In the genomic region with DNA sequence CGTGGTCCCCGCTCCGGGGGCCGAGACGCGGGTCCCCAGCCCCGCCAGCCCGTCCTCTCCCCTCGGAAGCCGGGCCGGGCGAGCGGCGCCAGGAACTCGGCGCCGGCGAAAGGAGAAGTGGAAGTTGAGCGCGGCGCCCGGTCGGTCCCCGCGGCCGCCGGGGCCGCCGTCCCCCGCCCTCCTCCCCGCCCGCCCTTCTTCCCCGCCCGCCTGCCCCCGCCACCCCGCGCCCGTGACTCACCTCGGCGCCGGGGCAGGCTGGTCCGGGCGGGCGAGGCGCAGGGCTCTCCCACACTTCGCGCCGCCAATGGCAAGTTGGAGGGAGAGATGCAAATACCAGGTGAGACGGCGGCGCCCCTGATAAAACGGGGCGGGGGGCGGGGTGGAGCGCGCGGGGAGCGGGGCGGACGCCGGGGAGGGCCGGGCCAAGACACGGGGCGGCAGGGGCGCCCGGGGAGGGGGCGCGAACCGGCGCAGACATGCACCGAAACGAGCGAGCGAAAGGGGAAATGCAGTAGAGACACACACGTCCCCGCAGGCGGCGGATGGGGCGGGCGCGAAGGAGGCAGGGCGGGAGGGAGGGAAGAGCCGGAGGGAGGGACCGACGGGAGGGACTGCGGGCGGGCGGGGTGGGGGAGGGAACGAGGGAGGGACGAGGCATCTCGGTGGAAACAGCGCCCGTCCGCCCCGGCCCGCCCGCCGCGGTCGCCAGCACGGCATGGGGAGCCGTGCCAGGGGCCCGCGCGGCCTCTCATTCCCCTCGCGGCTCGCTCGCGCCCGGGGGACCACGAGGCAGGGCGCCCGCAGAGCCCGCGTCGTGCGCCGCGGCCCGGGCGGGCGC, we compare ENCODE assay signal across 8 cellular contexts. TPM values are rescaled to one million over a fixed set of nuclear protein-coding genes. Genes with fewer than 3 reads are reported as not detected.
A peak's percentile ranks its signal among the peaks of the same experiment; 100 is the strongest.
DNase-seq lines count a peak whose midpoint lies in the region; ATAC-seq, FAIRE-seq and TF ChIP-seq lines count a peak whose summit lies in the region.

Gene ELF4, minus strand, starts transcription at position 119 of the 841 bp plus-strand sequence. CDS start 29,167 bp downstream, outside the sequence.

- peaks cover 41% of the 10 kb centered on the region for H3K4me1 ChIP-seq in A549

- peak within 1 kb of the TSS; percentile 85 to 98 for H3K27ac ChIP-seq in A549

- DNase-seq in A549 (ENCODE audit: low read depth in 1 of 2, low spot score in 1 of 2) = peak; percentile 65 to 70
- DNase-seq in GM13977 (ENCODE audit: low spot score) = peak; percentile 83
- DNase-seq in activated naive CD4-positive, alpha-beta T cell treated with anti-CD3 and anti-CD28 coated beads, Interleukin-2, amount 50 U/mL, for 16 hours = peak; percentile 63
- DNase-seq in left cardiac atrium = no peak
- DNase-seq in renal cortical epithelial cell (ENCODE audit: low read depth) = no peak
- DNase-seq in putamen (ENCODE audit: low spot score) = no peak

- in situ Hi-C loops in GM13977 (cut with MboI; ENCODE audit: low pct_unique_long_range_greater_than_20kb, low sequenced_read_pairs, unreplicated experiment) = no loop called here

- TF ChIP-seq POLR2A in A549 (IDR thresholded peaks at IDR 0.05; ENCODE audit: low read length) = peak; percentile 14; the same call in 1 of the 2 replicates
- 0 out of 2 replicates have a peak, but pooled peaks have one; percentile 27 for TF ChIP-seq POLR2A in Raji (IDR thresholded peaks at IDR 0.05; ENCODE audit: insufficient read depth, low read depth, low read length)

- intact Hi-C loops in left cardiac atrium (cut with DNase I) = no loop called here

- H3K9me3 ChIP-seq in A549 = no peaks in the 10 kb centered on the region

- ATAC-seq in A549 (peak; percentile 51 to 71), HG03354 (IDR thresholded peaks at IDR 0.05; ENCODE audit: poor library complexity, severe bottlenecking, unreplicated experiment) (peak; percentile 38), left cardiac atrium (peak; percentile 65 to 83)

- peak within 1 kb of the TSS; percentile 98 for H3K4me3 ChIP-seq in A549

- peak within 1 kb of the TSS; percentile 99 for H3K4me2 ChIP-seq in A549

- POLR2A ChIA-PET in A549 (lab: Yijun Ruan, JAX) = interaction anchor here (0.7 to 1.3 kb wide), 3 partner anchors 10 to 12 kb away, joined by 3 to 4 read pairs (median 3); no protein-coding TSS in a partner anchor

- FAIRE-seq in A549 (lab: Jason Lieb, UNC) = no peak

- TF ChIP-seq CTCF in A549 (IDR thresholded peaks at IDR 0.05) (0 out of 3 replicates have a peak, but pooled peaks have one; percentile 16), GM13977 (IDR thresholded peaks at IDR 0.05; ENCODE audit: extremely low read depth, insufficient read depth, missing control alignments) (no peak)

- no peak for TF ChIP-seq RAD21 in A549 (conservative IDR thresholded peaks at IDR 0.05 in 1 of 2, IDR thresholded peaks at IDR 0.05 in 1 of 2)

- CTCF ChIA-PET in A549 (lab: Yijun Ruan, JAX) = interaction anchor here (0.9 to 4.3 kb wide), 2 partner anchors 18 to 31 kb away, joined by 4 to 24 read pairs; no protein-coding TSS in a partner anchor

- TF ChIP-seq EP300 in A549 (IDR thresholded peaks at IDR 0.05) = no peak

- WGBS in A549 (ENCODE audit: missing lambda C conversion rate) = no CpG with 5 or more reads among the region's 123 CpGs

TF ChIP-seq in A549, 52 proteins besides CTCF, POLR2A, EP300 and RAD21:
- no peak for TF ChIP-seq POLR2AphosphoS2 (conservative IDR thresholded peaks at IDR 0.05; ENCODE audit: low read length)
- TF ChIP-seq, protein P1, sequence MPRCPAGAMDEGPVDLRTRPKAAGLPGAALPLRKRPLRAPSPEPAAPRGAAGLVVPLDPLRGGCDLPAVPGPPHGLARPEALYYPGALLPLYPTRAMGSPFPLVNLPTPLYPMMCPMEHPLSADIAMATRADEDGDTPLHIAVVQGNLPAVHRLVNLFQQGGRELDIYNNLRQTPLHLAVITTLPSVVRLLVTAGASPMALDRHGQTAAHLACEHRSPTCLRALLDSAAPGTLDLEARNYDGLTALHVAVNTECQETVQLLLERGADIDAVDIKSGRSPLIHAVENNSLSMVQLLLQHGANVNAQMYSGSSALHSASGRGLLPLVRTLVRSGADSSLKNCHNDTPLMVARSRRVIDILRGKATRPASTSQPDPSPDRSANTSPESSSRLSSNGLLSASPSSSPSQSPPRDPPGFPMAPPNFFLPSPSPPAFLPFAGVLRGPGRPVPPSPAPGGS (IDR thresholded peaks at IDR 0.05) = 0 out of 3 replicates have a peak, but pooled peaks have one; percentile 21
- TF ChIP-seq MAX (IDR thresholded peaks at IDR 0.05) = 0 out of 2 replicates have a peak, but pooled peaks have one; percentile 35
- 0 out of 2 replicates have a peak, but pooled peaks have one; percentile 13 for TF ChIP-seq FOSL2 (IDR thresholded peaks at IDR 0.05)
- TF ChIP-seq FOSL2 (CRISPR knock-in tag; IDR thresholded peaks at IDR 0.05) = no peak
- TF ChIP-seq JUN (IDR thresholded peaks at IDR 0.05) = peak in 1 of 2 experiments; percentile 51; a peak in 1 of 5 replicates

RNA-seq across cellular contexts. Expression of gene ELF4, which starts in this region (rescaled TPM):
- 18.0 and 18.4 TPM in 2 replicates for polyA plus RNA-seq in A549 (2011; rRNA removed)
- 14.9 and 20.4 TPM in 2 replicates for polyA plus RNA-seq in A549 (2012; cell fraction: cytosol; rRNA removed)
- polyA plus RNA-seq in A549 (2012; cell fraction: nucleus; rRNA removed) = 20.2 and 21.8 TPM in 2 replicates
- 16.0 to 17.0 TPM (median 16.8 TPM) in 3 replicates for polyA plus RNA-seq in A549 (2017; fragmentation: RNase III; extraction: RNeasy Plus Mini Kit Qiagen cat#74134 plus additional on column Dnase treatment)
- 27.6 and 32.8 TPM in 2 replicates for polyA minus RNA-seq in A549 (2011; rRNA and poly(A)+ RNA removed)
- total RNA-seq in left cardiac atrium = 1 to 10 TPM; 4.2 to 6.4 TPM
- total RNA-seq in renal cortical epithelial cell = 22.7 and 23.3 TPM in 2 replicates

Comparison
In these comparisons a context has a peak if more than half of its experiments do, and no peak if none do; other contexts are left out.
1. DNase-seq: peak in A549 (2 of 2), GM13977 (single experiment) and activated naive CD4-positive, alpha-beta T cell treated with anti-CD3 and anti-CD28 coated beads, Interleukin-2, amount 50 U/mL, for 16 hours (single experiment); none in left cardiac atrium (single experiment), renal cortical epithelial cell (single experiment) and putamen (single experiment).
2. Peak in every context shown above with its lines, with median percentiles within 50 percentile points of each other: ATAC-seq.